ENCODE assay signal across 8 cellular contexts in the genomic region with DNA sequence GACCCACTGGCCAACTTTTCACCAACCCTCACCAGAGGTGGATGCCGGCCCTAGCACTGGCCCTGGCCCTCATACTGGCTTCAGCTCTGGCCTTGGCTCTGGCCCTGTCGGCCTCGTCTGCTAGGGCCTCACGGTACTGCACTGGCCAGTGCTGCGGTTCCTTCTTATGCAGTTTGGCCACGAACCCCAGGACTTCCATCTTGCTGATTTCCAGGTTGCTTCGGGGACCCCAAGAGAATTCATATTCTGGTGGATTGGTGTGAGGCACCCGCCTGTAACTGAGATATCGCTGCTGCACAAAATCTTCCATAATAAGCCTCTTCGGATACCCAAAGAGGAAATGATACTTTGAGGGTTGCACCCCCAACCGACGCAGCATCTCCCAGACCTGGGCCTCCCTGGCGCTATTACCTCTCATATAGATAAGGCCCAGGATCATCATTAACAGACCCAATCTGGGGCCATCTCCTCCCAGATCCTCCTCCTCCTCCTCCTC. TPM values are rescaled to one million over a fixed set of nuclear protein-coding genes. Genes with fewer than 3 reads are reported as not detected.
DNase-seq lines count a peak whose midpoint lies in the region; ATAC-seq and TF ChIP-seq lines count a peak whose summit lies in the region.

No MANE protein-coding gene starts in this region.

- H3K4me3 ChIP-seq in AG09309 (ENCODE audit: control insufficient read depth, low read depth, low read length) = peak overlapping the region; percentile 95
- peak overlapping the region; percentile 80 for H3K4me3 ChIP-seq in ectodermal cell (ENCODE audit: insufficient read depth, low read depth, low read length)
- peak overlapping the region; percentile 84 for H3K4me3 ChIP-seq in mucosa of descending colon
- H3K4me3 ChIP-seq in urinary bladder (ENCODE audit: low read depth, low read length) = peak overlapping the region; percentile 64

- TF ChIP-seq CTCF in AG09309 (IDR thresholded peaks at IDR 0.05; ENCODE audit: control insufficient read depth, insufficient read depth, low read depth, low read length, missing control alignments) = no peak
- no peak for TF ChIP-seq CTCF in mucosa of descending colon (IDR thresholded peaks at IDR 0.05)

- H3K4me1 ChIP-seq in ectodermal cell (ENCODE audit: control insufficient read depth, insufficient read depth, low read length) (peaks cover under 1% of the 10 kb centered on the region), mucosa of descending colon (ENCODE audit: low read depth) (peaks cover 13% of the 10 kb centered on the region), urinary bladder (ENCODE audit: insufficient read depth) (no peaks in the 10 kb centered on the region)

- intact Hi-C loops in mucosa of descending colon (cut with DNase I, micrococcal nuclease) = loop anchor here in 1 of 2 donors (5.0 kb wide), 1 partner anchor 144 kb away; no protein-coding TSS in a partner anchor

- H3K36me3 ChIP-seq in ectodermal cell (ENCODE audit: control insufficient read depth, insufficient read depth, low read length) = no peaks in the 10 kb centered on the region
- H3K36me3 ChIP-seq in mucosa of descending colon (ENCODE audit: low read depth) = no peaks in the 10 kb centered on the region
- peaks cover 2% of the 10 kb centered on the region for H3K36me3 ChIP-seq in urinary bladder (ENCODE audit: insufficient read depth)

- WGBS in ectodermal cell, 2 experiments = 18% methylated on average over 13 of the region's 13 CpGs
- 7% methylated on average over 13 of the region's 13 CpGs for WGBS in urinary bladder

- ATAC-seq in GM18867 (IDR thresholded peaks at IDR 0.05; ENCODE audit: unreplicated experiment) (peak; percentile 60), HG03064 (IDR thresholded peaks at IDR 0.05; ENCODE audit: low read depth, unreplicated experiment) (peak; percentile 41), mucosa of descending colon (peak; percentile 35)

- H3K27ac ChIP-seq in ectodermal cell (ENCODE audit: insufficient read depth, low read depth, low read length, poor library complexity, severe bottlenecking) (peak overlapping the region; percentile 95), urinary bladder (ENCODE audit: low read depth) (peak overlapping the region; percentile 95)

- no peaks in the 10 kb centered on the region for H3K27me3 ChIP-seq in ectodermal cell (ENCODE audit: control insufficient read depth, insufficient read depth, low read length, poor library complexity, severe bottlenecking)

- no peaks in the 10 kb centered on the region for H3K9me3 ChIP-seq in ectodermal cell (ENCODE audit: control insufficient read depth, low read length)
- no peaks in the 10 kb centered on the region for H3K9me3 ChIP-seq in mucosa of descending colon

- DNase-seq in AG09309 (ENCODE audit: low read depth) (no peak), SIG-M5 (lab: John Stamatoyannopoulos, UW) (peak; percentile 97), mucosa of descending colon (peak in 2 of 3 donors; percentile 36 to 57), dedifferentiated amniotic fluid mesenchymal stem cell (ENCODE audit: extremely low spot score) (no peak)

RNA-seq across cellular contexts. Expression of a gene that starts 0.9 kb away (rescaled TPM):
- polyA plus RNA-seq in ectodermal cell (2013, experiment 1 of 4) = 74.2 TPM
- polyA plus RNA-seq in ectodermal cell (2013, experiment 2 of 4) = 71.1 TPM
- 52.9 TPM for polyA plus RNA-seq in ectodermal cell (2013, experiment 3 of 4)
- polyA plus RNA-seq in ectodermal cell (2013, experiment 4 of 4) = 62.1 TPM
- total RNA-seq in mucosa of descending colon = 10 to 100 TPM; 17.3 to 30.2 (median 24.4) TPM
- 26.3 TPM for total RNA-seq in urinary bladder
- polyA plus RNA-seq in urinary bladder = 54.2 TPM

Comparison
In these comparisons a context has a peak if more than half of its experiments do, and no peak if none do; other contexts are left out.
1. DNase-seq: peak in SIG-M5 (single experiment) and mucosa of descending colon (2 of 3); none in AG09309 (single experiment) and dedifferentiated amniotic fluid mesenchymal stem cell (single experiment).
2. Peak in every context shown above with its lines, with median percentiles within 50 percentile points of each other: H3K4me3 ChIP-seq and ATAC-seq.